In the genomic region with DNA sequence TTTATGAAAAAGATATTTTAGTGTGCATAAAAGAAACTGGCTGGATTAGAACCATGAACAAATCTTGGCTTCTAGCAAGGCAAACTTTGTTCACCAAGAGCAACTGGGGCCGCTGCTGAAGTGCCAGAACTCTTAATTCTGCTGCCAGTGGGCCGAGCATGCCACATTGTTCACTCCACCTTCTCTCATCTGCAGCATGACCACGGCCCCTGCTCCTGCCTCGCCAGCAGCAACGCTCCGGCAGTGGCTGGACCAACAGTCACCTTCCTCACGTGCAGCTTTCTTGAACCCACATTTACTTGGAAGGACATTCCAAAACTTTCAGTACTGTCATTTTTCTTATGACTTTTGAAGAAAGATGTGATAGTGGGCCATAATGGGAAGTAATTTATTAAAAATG, we compare ENCODE assay signal across 1 cellular context.
TF ChIP-seq lines count a peak whose summit lies in the region.

No MANE protein-coding gene starts in this region.

TF ChIP-seq in IMR-90, 13 proteins besides CTCF, POLR2A, EP300 and RAD21 (continued from another document):
- TF ChIP-seq, protein P1, sequence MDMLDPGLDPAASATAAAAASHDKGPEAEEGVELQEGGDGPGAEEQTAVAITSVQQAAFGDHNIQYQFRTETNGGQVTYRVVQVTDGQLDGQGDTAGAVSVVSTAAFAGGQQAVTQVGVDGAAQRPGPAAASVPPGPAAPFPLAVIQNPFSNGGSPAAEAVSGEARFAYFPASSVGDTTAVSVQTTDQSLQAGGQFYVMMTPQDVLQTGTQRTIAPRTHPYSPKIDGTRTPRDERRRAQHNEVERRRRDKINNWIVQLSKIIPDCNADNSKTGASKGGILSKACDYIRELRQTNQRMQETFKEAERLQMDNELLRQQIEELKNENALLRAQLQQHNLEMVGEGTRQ (IDR thresholded peaks at IDR 0.05; ENCODE audit: low read depth, low read length), result no peak
- TF ChIP-seq BHLHE40 (IDR thresholded peaks at IDR 0.05; ENCODE audit: low read depth, low read length) (no peak), RCOR1 (IDR thresholded peaks at IDR 0.05; ENCODE audit: insufficient replicate concordance, low read length) (no peak), SMC3 (IDR thresholded peaks at IDR 0.05; ENCODE audit: low read depth, low read length) (no peak), CEBPB (IDR thresholded peaks at IDR 0.05; ENCODE audit: low read depth, low read length) (no peak), FOS (IDR thresholded peaks at IDR 0.05; ENCODE audit: low read depth, low read length) (no peak), CHD1 (IDR thresholded peaks at IDR 0.05; ENCODE audit: low read depth, low read length) (no peak)
